Comparison of ENCODE assay signal across 8 cellular contexts in the genomic region with DNA sequence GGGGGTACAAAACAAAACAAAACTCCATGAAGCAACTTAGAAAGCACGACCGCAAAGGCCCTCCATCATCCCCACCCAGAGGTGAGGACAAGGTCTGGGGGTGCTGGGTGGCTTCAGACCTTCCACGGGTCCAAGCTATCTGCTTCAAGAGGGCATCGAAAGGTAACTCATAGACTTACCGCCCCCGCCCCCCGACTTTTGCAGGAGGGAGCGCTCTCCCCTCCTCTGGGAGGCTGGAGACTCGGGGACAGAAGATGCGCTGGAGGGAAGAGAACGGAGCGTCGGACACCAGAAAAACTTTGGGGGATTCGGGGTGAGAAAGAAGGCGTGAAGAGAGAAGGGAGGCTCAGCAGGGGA. TPM values are rescaled to one million over a fixed set of nuclear protein-coding genes. Genes with fewer than 3 reads are reported as not detected.
DNase-seq lines count a peak whose midpoint lies in the region; ATAC-seq and TF ChIP-seq lines count a peak whose summit lies in the region.

No MANE protein-coding gene starts in this region.

- peak overlapping the region; percentile 84 for H3K4me3 Mint-ChIP-seq in stimulated activated effector memory CD8-positive, alpha-beta T cell treated with anti-CD3 and anti-CD28 coated beads, Interleukin-12 subunit alpha, Interleukin-12 subunit beta, amount 100 ng/mL, for 72 hours

- intact Hi-C loops in right cardiac atrium (cut with DNase I): loop anchor here in 2 of 4 donors (10.0 kb wide), 2 partner anchors 55 kb away; no protein-coding TSS in a partner anchor

- H3K27ac ChIP-seq in right cardiac atrium (ENCODE audit: low read length): peak overlapping the region; percentile 74

- ATAC-seq in right cardiac atrium (peak; percentile 1 to 8), GM19397 (IDR thresholded peaks at IDR 0.05; ENCODE audit: unreplicated experiment) (no peak), HG03439 (IDR thresholded peaks at IDR 0.05; ENCODE audit: unreplicated experiment) (no peak)
- ATAC-seq in stimulated activated effector memory CD8-positive, alpha-beta T cell treated with anti-CD3 and anti-CD28 coated beads, Interleukin-12 subunit alpha, Interleukin-12 subunit beta, amount 100 ng/mL, for 72 hours: peak; percentile 29

- no peaks in the 10 kb centered on the region for H3K9me3 Mint-ChIP-seq in stimulated activated effector memory CD8-positive, alpha-beta T cell treated with anti-CD3 and anti-CD28 coated beads, Interleukin-12 subunit alpha, Interleukin-12 subunit beta, amount 100 ng/mL, for 72 hours

- peak overlapping the region; percentile 86 for H3K4me3 ChIP-seq in right cardiac atrium (ENCODE audit: low read length)

- DNase-seq in stimulated activated CD4-positive, alpha-beta T cell treated with anti-CD3 and anti-CD28 coated beads, Interleukin-4, amount 100 ng/mL, for 24 hours: peak; percentile 3
- DNase-seq in stimulated activated CD4-positive, alpha-beta T cell treated with anti-CD3 and anti-CD28 coated beads, Interleukin-4, amount 100 ng/mL, for 1 hour: no peak
- DNase-seq in activated T-cell treated with anti-CD3 and anti-CD28 coated beads, Interleukin-2, amount 50 U/mL, for 1 hour: peak; percentile 23
- DNase-seq in right cardiac atrium: no peak
- DNase-seq in stimulated activated effector memory CD8-positive, alpha-beta T cell treated with anti-CD3 and anti-CD28 coated beads, Interleukin-12 subunit alpha, Interleukin-12 subunit beta, amount 100 ng/mL, for 72 hours (ENCODE audit: low spot score in 2 of 2): peak in 1 of 2 donors; percentile 52
- DNase-seq in GM10266 (ENCODE audit: extremely low spot score): no peak

- 4% methylated on average over 15 of the region's 15 CpGs for WGBS in right cardiac atrium

- H3K4me1 Mint-ChIP-seq in stimulated activated effector memory CD8-positive, alpha-beta T cell treated with anti-CD3 and anti-CD28 coated beads, Interleukin-12 subunit alpha, Interleukin-12 subunit beta, amount 100 ng/mL, for 72 hours: peaks cover 8% of the 10 kb centered on the region

- no peak for TF ChIP-seq CTCF in GM10266 (IDR thresholded peaks at IDR 0.05; ENCODE audit: control insufficient read depth, insufficient read depth, low read depth, missing control alignments)

- peaks cover 14% of the 10 kb centered on the region for H3K4me1 ChIP-seq in right cardiac atrium (ENCODE audit: control insufficient read depth, insufficient read depth, low read length)

- no peaks in the 10 kb centered on the region for H3K27me3 ChIP-seq in right cardiac atrium (ENCODE audit: control insufficient read depth, insufficient read depth)

- no peaks in the 10 kb centered on the region for H3K9me3 ChIP-seq in right cardiac atrium (ENCODE audit: control insufficient read depth, low read length)

- H3K36me3 Mint-ChIP-seq in stimulated activated effector memory CD8-positive, alpha-beta T cell treated with anti-CD3 and anti-CD28 coated beads, Interleukin-12 subunit alpha, Interleukin-12 subunit beta, amount 100 ng/mL, for 72 hours: no peaks in the 10 kb centered on the region

- peak overlapping the region; percentile 90 for H3K27ac Mint-ChIP-seq in stimulated activated effector memory CD8-positive, alpha-beta T cell treated with anti-CD3 and anti-CD28 coated beads, Interleukin-12 subunit alpha, Interleukin-12 subunit beta, amount 100 ng/mL, for 72 hours

RNA-seq across cellular contexts. Expression of a gene that starts 0.3 kb away (rescaled TPM):
- total RNA-seq in right cardiac atrium: 10 to 100 TPM in 3 of 4 donors, 1 to 10 TPM in 1; 8.8 to 18.0 (median 13.1) TPM
- polyA plus RNA-seq in right cardiac atrium: 5.9 TPM

Comparison
In these comparisons a context has a peak if more than half of its experiments do, and no peak if none do; other contexts are left out.
1. DNase-seq: peak in stimulated activated CD4-positive, alpha-beta T cell treated with anti-CD3 and anti-CD28 coated beads, Interleukin-4, amount 100 ng/mL, for 24 hours (single experiment) and activated T-cell treated with anti-CD3 and anti-CD28 coated beads, Interleukin-2, amount 50 U/mL, for 1 hour (single experiment); none in stimulated activated CD4-positive, alpha-beta T cell treated with anti-CD3 and anti-CD28 coated beads, Interleukin-4, amount 100 ng/mL, for 1 hour (single experiment), right cardiac atrium (0 of 3) and GM10266 (single experiment).
2. ATAC-seq: peak in right cardiac atrium (2 of 2) and stimulated activated effector memory CD8-positive, alpha-beta T cell treated with anti-CD3 and anti-CD28 coated beads, Interleukin-12 subunit alpha, Interleukin-12 subunit beta, amount 100 ng/mL, for 72 hours (single experiment); none in GM19397 (single experiment) and HG03439 (single experiment).